In the genomic region with DNA sequence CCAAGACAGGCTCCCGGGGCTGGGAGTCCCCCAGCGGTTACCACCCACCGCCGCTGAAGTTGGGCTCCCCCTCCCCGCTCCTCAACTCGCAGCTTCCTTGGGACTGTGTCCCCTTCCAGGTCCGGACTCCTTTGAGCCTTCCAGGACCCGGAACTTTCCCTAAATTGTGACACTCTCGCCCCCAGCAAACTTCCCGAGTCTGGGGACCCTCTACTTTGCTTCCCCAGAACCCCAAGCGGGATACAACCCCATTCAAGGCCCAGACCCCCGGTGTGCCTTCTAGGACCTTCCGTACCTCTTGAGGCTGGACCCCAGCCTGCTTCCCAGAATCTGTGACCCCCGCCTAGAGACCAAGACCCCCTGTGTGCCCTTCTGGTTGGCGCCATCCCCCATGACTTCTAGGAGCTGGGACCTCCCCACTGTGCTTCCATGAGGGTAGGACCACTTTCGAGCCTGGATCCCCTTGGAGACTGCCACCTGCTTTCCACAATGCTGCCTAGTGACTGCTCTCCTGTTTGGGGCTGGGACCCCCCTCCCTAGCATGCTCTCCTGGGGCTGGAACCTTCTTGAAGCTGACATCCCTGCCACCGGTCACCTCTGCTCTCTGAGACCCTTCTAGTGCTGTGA, we compare ENCODE assay signal across 1 cellular context.
A peak's percentile ranks its signal among the peaks of the same experiment; 100 is the strongest.
TF ChIP-seq lines count a peak whose summit lies in the region.

No MANE protein-coding gene starts in this region.

TF ChIP-seq in K562, 482 proteins besides CTCF, POLR2A, EP300 and RAD21:
- peak; percentile 6; the same call in 1 of the 2 replicates for TF ChIP-seq PHF8 (IDR thresholded peaks at IDR 0.05; ENCODE audit: borderline replicate concordance, low read length)
- TF ChIP-seq ZBTB7A (IDR thresholded peaks at IDR 0.05; ENCODE audit: borderline replicate concordance, control insufficient read depth, low read depth, low read length), result peak; percentile 35; the same call in 1 of the 2 replicates
- TF ChIP-seq ZFX (CRISPR knock-in tag; IDR thresholded peaks at IDR 0.05), result peak; percentile 18; the same call in 1 of the 2 replicates
- TF ChIP-seq ETV5 (CRISPR knock-in tag; IDR thresholded peaks at IDR 0.05; ENCODE audit: low read depth), result no peak
- no peak for TF ChIP-seq ZNF436 (CRISPR knock-in tag; IDR thresholded peaks at IDR 0.05)
- peak; percentile 51; the same call in 1 of the 2 replicates for TF ChIP-seq RBFOX2 (IDR thresholded peaks at IDR 0.05; ENCODE audit: low read depth, low read length)
- no peak for TF ChIP-seq CBFA2T3 (IDR thresholded peaks at IDR 0.05)
- TF ChIP-seq TEAD4 (IDR thresholded peaks at IDR 0.05; ENCODE audit: low read length), result no peak
- TF ChIP-seq TEAD4 (CRISPR knock-in tag; IDR thresholded peaks at IDR 0.05; ENCODE audit: borderline replicate concordance), result 0 out of 2 replicates have a peak, but pooled peaks have one; percentile 30
- TF ChIP-seq, protein P1, sequence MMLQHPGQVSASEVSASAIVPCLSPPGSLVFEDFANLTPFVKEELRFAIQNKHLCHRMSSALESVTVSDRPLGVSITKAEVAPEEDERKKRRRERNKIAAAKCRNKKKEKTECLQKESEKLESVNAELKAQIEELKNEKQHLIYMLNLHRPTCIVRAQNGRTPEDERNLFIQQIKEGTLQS (IDR thresholded peaks at IDR 0.05), result no peak
- TF ChIP-seq, protein P1 (CRISPR knock-in tag; conservative IDR thresholded peaks at IDR 0.05), result no peak
- TF ChIP-seq, protein P2, sequence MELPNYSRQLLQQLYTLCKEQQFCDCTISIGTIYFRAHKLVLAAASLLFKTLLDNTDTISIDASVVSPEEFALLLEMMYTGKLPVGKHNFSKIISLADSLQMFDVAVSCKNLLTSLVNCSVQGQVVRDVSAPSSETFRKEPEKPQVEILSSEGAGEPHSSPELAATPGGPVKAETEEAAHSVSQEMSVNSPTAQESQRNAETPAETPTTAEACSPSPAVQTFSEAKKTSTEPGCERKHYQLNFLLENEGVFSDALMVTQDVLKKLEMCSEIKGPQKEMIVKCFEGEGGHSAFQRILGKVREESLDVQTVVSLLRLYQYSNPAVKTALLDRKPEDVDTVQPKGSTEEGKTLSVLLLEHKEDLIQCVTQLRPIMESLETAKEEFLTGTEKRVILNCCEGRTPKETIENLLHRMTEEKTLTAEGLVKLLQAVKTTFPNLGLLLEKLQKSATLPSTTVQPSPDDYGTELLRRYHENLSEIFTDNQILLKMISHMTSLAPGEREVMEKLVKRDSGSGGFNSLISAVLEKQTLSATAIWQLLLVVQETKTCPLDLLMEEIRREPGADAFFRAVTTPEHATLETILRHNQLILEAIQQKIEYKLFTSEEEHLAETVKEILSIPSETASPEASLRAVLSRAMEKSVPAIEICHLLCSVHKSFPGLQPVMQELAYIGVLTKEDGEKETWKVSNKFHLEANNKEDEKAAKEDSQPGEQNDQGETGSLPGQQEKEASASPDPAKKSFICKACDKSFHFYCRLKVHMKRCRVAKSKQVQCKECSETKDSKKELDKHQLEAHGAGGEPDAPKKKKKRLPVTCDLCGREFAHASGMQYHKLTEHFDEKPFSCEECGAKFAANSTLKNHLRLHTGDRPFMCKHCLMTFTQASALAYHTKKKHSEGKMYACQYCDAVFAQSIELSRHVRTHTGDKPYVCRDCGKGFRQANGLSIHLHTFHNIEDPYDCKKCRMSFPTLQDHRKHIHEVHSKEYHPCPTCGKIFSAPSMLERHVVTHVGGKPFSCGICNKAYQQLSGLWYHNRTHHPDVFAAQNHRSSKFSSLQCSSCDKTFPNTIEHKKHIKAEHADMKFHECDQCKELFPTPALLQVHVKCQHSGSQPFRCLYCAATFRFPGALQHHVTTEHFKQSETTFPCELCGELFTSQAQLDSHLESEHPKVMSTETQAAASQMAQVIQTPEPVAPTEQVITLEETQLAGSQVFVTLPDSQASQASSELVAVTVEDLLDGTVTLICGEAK (IDR thresholded peaks at IDR 0.05), result 0 out of 2 replicates have a peak, but pooled peaks have one; percentile 38
- TF ChIP-seq, protein P2 (CRISPR knock-in tag; IDR thresholded peaks at IDR 0.05), result no peak
TF ChIP-seq in K562: peak in this region for 6.
